ENCODE assay signal across 25 cellular contexts in genomic region chr2:120549841-120550240, GRCh38.
A peak's percentile ranks its signal among the peaks of the same experiment; 100 is the strongest.
DNase-seq lines count a peak whose midpoint lies in the region; FAIRE-seq and TF ChIP-seq lines count a peak whose summit lies in the region.
"Had no signal": no experiment of that assay in that cellular context is flagged by ENCODE, and none has a peak within 500 bp of the region (broad histone marks: within the 10 kb centered on the region; RNA-seq: fewer than 3 reads in every experiment).

No MANE protein-coding gene starts in this region.

- H3K4me3 ChIP-seq in neuronal stem cell (ENCODE audit: low read length in 2 of 2) = no peak overlapping the region

- H3K79me1 ChIP-seq in neuronal stem cell (ENCODE audit: low read depth, low read length) = no peaks in the 10 kb centered on the region

- H3K9me3 Mint-ChIP-seq in chondrocyte (ENCODE audit: low read depth) = no peaks in the 10 kb centered on the region
- H3K9me3 Mint-ChIP-seq: CD8-positive, alpha-beta T cell had no signal

- no peak overlapping the region for H3K9ac ChIP-seq in neuronal stem cell (ENCODE audit: low read depth, low read length, poor library complexity)
- H3K9ac ChIP-seq: SK-N-SH had no signal

- H3K18ac ChIP-seq in neuronal stem cell (ENCODE audit: low read length) = no peak overlapping the region

- no peak overlapping the region for H3K4me2 ChIP-seq in neuronal stem cell (ENCODE audit: insufficient read depth, low read length, poor library complexity, severe bottlenecking)
- H3K4me2 ChIP-seq: SK-N-SH had no signal

- H2BK120ac ChIP-seq in neuronal stem cell (ENCODE audit: low read depth, low read length) = no peak overlapping the region

- TF ChIP-seq POLR2A in GM12891 (IDR thresholded peaks at IDR 0.05; ENCODE audit: low read depth, low read length) = no peak

- WGBS in neuronal stem cell (ENCODE audit: extremely low coverage in 2 of 2, insufficient read length in 2 of 2, insufficient replicate concordance in 1 of 2), 2 donors = no CpG with 5 or more reads among the region's 6 CpGs

- no peak overlapping the region for H3K4me3 Mint-ChIP-seq in chondrocyte (ENCODE audit: unreplicated experiment)
- H3K4me3 Mint-ChIP-seq: B cell; CD8-positive, alpha-beta T cell had no signal

- peaks cover 12% of the 10 kb centered on the region for H3K27me3 Mint-ChIP-seq in chondrocyte (ENCODE audit: low read depth)

- H3K4me1 Mint-ChIP-seq in chondrocyte (ENCODE audit: low read depth) = peaks cover 49% of the 10 kb centered on the region
- H3K4me1 Mint-ChIP-seq: B cell had no signal

- peaks cover 0 to 35% (median 13%) of the 10 kb centered on the region in 3 experiments for H3K27me3 ChIP-seq in neuronal stem cell (ENCODE audit: control insufficient read depth in 3 of 3, insufficient read depth in 3 of 3, low read depth in 1 of 3, low read length in 3 of 3)

- H3K36me3 Mint-ChIP-seq in chondrocyte (ENCODE audit: low read depth) = no peaks in the 10 kb centered on the region
- H3K36me3 Mint-ChIP-seq: CD8-positive, alpha-beta T cell had no signal

- no peak overlapping the region for H4K91ac ChIP-seq in neuronal stem cell (ENCODE audit: low read depth, low read length, poor library complexity)

- no peak overlapping the region for H3K14ac ChIP-seq in neuronal stem cell (ENCODE audit: low read length)

- H3K4ac ChIP-seq in neuronal stem cell (ENCODE audit: low read length) = no peak overlapping the region

- H2BK12ac ChIP-seq in neuronal stem cell (ENCODE audit: low read length) = no peak overlapping the region

- H4K8ac ChIP-seq in neuronal stem cell (ENCODE audit: low read depth, low read length) = peak overlapping the region; percentile 4

- H3K27ac Mint-ChIP-seq in chondrocyte (ENCODE audit: unreplicated experiment) = no peak overlapping the region
- H3K27ac Mint-ChIP-seq: B cell; CD8-positive, alpha-beta T cell had no signal

- H2AK5ac ChIP-seq in neuronal stem cell (ENCODE audit: low read depth, low read length) = no peak overlapping the region

- H3K27ac ChIP-seq in neuronal stem cell (replicated peaks; ENCODE audit: low read length) = no peak overlapping the region
- H3K27ac ChIP-seq: 22Rv1, C4-2B, RWPE1 had no signal

- H3K23ac ChIP-seq in neuronal stem cell (ENCODE audit: low read depth, low read length, poor library complexity) = no peak overlapping the region

- no peak overlapping the region for H2AFZ ChIP-seq in neuronal stem cell (ENCODE audit: low read length)

- DNase-seq in NCI-H82 (lab: John Stamatoyannopoulos, UW) (peak; percentile 38), NCI-H82 treated with DMSO at 0.1 percent for 48 hours (lab: John Stamatoyannopoulos, UW; ENCODE audit: unreplicated experiment) (no peak), chondrocyte (ENCODE audit: low spot score) (peak; percentile 39), neuronal stem cell (ENCODE audit: low spot score) (no peak), urothelium cell line (ENCODE audit: low spot score) (no peak), GM12891 (ENCODE audit: insufficient read length, low spot score) (no peak), DMS 273 (lab: John Stamatoyannopoulos, UW; ENCODE audit: unreplicated experiment) (no peak)
- DNase-seq: Caco-2; CD8-positive, alpha-beta T cell; DMS 273 treated with DMSO at 0.1 percent for 48 hours; DND-41; KBM-7; NCI-H1105 treated with DMSO at 0.1 percent for 48 hours; NCI-H146; NCI-H1930; NCI-H2107; NCI-H446 treated with DMSO at 0.1 percent for 48 hours; NCI-H526; SK-N-SH had no signal

- no peaks in the 10 kb centered on the region for H3K36me3 ChIP-seq in neuronal stem cell (replicated peaks in 1 of 2; ENCODE audit: control insufficient read depth in 2 of 2, insufficient read depth in 2 of 2, low read length in 2 of 2)

- H3K9me3 ChIP-seq in neuronal stem cell (replicated peaks in 1 of 2; ENCODE audit: control insufficient read depth in 2 of 2, insufficient read depth in 1 of 2, low read depth in 1 of 2, low read length in 2 of 2) = no peaks in the 10 kb centered on the region
- H3K9me3 ChIP-seq: Caco-2, SK-N-SH had no signal

- H3K4me1 ChIP-seq in neuronal stem cell (ENCODE audit: control insufficient read depth in 2 of 2, insufficient read depth in 1 of 2, low read depth in 1 of 2, low read length in 2 of 2) = peaks cover 0 to 5% of the 10 kb centered on the region in 2 donors

- H2BK5ac ChIP-seq in neuronal stem cell (ENCODE audit: low read length) = no peak overlapping the region

- H2BK15ac ChIP-seq in neuronal stem cell (ENCODE audit: low read length) = no peak overlapping the region

- TF ChIP-seq CTCF in chondrocyte (IDR thresholded peaks at IDR 0.05) = no peak

- FAIRE-seq in urothelium cell line (lab: Jason Lieb, UNC) (peak; percentile 62), GM12891 (lab: Jason Lieb, UNC) (no peak)
- FAIRE-seq: GM18507, H54 had no signal

TF ChIP-seq in GM12891, 5 proteins besides CTCF, POLR2A, EP300 and RAD21:
- TF ChIP-seq POLR2AphosphoS5 (IDR thresholded peaks at IDR 0.05; ENCODE audit: low read depth, low read length) (no peak), PAX5 (IDR thresholded peaks at IDR 0.05; ENCODE audit: insufficient read depth, low read length, severe bottlenecking) (no peak), SPI1 (IDR thresholded peaks at IDR 0.05; ENCODE audit: low read depth, low read length) (no peak), TAF1 (IDR thresholded peaks at IDR 0.05; ENCODE audit: low read depth, low read length) (no peak), POU2F2 (IDR thresholded peaks at IDR 0.05; ENCODE audit: low read depth, low read length) (no peak)

Comparison
In these comparisons a context has a peak if more than half of its experiments do, and no peak if none do; other contexts are left out.
1. DNase-seq: peak in NCI-H82 (single experiment) and chondrocyte (single experiment); none in NCI-H82 treated with DMSO at 0.1 percent for 48 hours (single experiment), neuronal stem cell (single experiment), urothelium cell line (single experiment), GM12891 (single experiment) and DMS 273 (single experiment).